Comparison of ENCODE assay signal across 3 cellular contexts in the genomic region with DNA sequence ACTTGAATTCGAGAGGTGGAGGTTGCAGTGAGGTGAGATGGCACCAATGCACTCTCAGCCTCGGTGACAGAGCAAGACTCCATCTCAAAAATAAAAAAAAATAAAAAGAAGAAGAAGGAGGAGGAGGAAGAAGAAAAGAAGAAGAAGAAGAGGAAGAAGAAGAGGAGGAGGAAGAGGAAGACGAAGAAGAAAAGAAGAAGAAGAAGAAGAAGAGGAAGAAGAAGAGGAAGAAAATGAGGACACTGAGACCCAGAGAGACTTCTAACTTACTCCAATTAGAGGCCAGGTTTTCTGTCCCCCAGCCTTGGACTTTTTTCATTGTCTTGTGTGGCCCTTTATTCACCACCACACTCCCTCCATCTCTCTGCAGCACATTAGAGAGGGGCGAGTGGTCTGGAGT.
"Had no signal": no experiment of that assay in that cellular context is flagged by ENCODE, and none has a peak within 500 bp of the region (broad histone marks: within the 10 kb centered on the region; RNA-seq: fewer than 3 reads in every experiment).

No MANE protein-coding gene starts in this region.

- DNase-seq: GDM1, GF-D8 had no signal

- H3K4me3 ChIP-seq: GM12878 had no signal
